ENCODE assay signal across 10 cellular contexts in the genomic region with DNA sequence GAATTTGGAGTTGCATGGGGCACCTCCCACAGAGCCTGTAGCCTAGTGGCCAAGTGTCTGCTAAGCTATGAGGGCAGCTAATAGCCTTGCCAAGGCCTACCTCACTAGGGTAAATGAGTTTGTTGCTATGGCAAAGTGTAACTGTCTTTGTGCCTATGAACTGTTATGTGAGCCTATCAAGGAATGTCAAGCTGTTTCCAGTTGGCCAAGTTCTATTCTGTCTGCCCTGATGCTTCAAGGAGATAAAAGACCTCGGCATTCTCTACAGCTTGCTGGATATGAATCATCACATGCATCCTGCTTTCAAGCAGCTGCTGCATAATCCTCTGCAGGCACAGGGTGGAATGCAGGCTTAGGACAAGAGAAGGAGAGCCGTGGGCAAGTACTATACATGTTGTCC.
DNase-seq lines count a peak whose midpoint lies in the region; ATAC-seq and TF ChIP-seq lines count a peak whose summit lies in the region.
"Had no signal": no experiment of that assay in that cellular context is flagged by ENCODE, and none has a peak within 500 bp of the region (broad histone marks: within the 10 kb centered on the region; RNA-seq: fewer than 3 reads in every experiment).

No MANE protein-coding gene starts in this region.

- no peaks in the 10 kb centered on the region for H3K27me3 ChIP-seq in smooth muscle cell (ENCODE audit: low read depth)
- H3K27me3 ChIP-seq: adrenal gland, BLaER1 had no signal

- H3K4me1 ChIP-seq in smooth muscle cell (ENCODE audit: low read depth): peaks cover under 1% of the 10 kb centered on the region
- no peaks in the 10 kb centered on the region for H3K4me1 ChIP-seq in OCI-LY7 (ENCODE audit: insufficient read depth, low read length, poor library complexity, severe bottlenecking)
- H3K4me1 ChIP-seq: adrenal gland, BLaER1 had no signal

- POLR2A ChIA-PET in OCI-LY7 (lab: Charles Lee): no interaction called here

- H3F3A ChIP-seq in smooth muscle cell (ENCODE audit: low read depth): peaks cover 4% of the 10 kb centered on the region

- H3K4me3 ChIP-seq in smooth muscle cell: no peak overlapping the region
- no peak overlapping the region for H3K4me3 ChIP-seq in OCI-LY7 (ENCODE audit: low read depth, low read length, poor library complexity, severe bottlenecking)
- H3K4me3 ChIP-seq: adrenal gland, BLaER1 had no signal

- H3K9ac ChIP-seq in smooth muscle cell (ENCODE audit: low read depth): no peak overlapping the region
- H3K9ac ChIP-seq: BLaER1 had no signal

- H3K36me3 ChIP-seq in smooth muscle cell (ENCODE audit: low read depth): no peaks in the 10 kb centered on the region
- H3K36me3 ChIP-seq in OCI-LY7 (ENCODE audit: insufficient read depth, low read length): no peaks in the 10 kb centered on the region
- H3K36me3 ChIP-seq: adrenal gland, BLaER1 had no signal

- no peaks in the 10 kb centered on the region for H3K79me2 ChIP-seq in smooth muscle cell (ENCODE audit: low read depth)
- no peaks in the 10 kb centered on the region for H3K79me2 ChIP-seq in OCI-LY7 (ENCODE audit: insufficient read depth, low read depth, low read length)

- no peak overlapping the region for H2AFZ ChIP-seq in smooth muscle cell (ENCODE audit: low read depth)
- no peak overlapping the region for H2AFZ ChIP-seq in OCI-LY7 (ENCODE audit: low read length)

- H4K20me1 ChIP-seq in smooth muscle cell (ENCODE audit: low read depth) (no peaks in the 10 kb centered on the region), OCI-LY7 (ENCODE audit: insufficient read depth, low read length) (no peaks in the 10 kb centered on the region)
- H4K20me1 ChIP-seq: BLaER1 had no signal

- WGBS in smooth muscle cell (ENCODE audit: low lambda C conversion rate): 0% methylated on average over 2 of the region's 2 CpGs

- H3K27ac ChIP-seq in smooth muscle cell (ENCODE audit: low read depth) (peak overlapping the region; percentile 68), OCI-LY7 (ENCODE audit: low read depth, low read length, poor library complexity, severe bottlenecking) (no peak overlapping the region)
- H3K27ac ChIP-seq: adrenal gland, BLaER1 had no signal

- ATAC-seq in SK-N-SH treated with all-trans-retinoic acid at 6 μM for 48 hours: peak; percentile 98

- TF ChIP-seq CTCF in smooth muscle cell (IDR thresholded peaks at IDR 0.05; ENCODE audit: borderline replicate concordance, insufficient read depth, poor library complexity, severe bottlenecking): no peak
- no peak for TF ChIP-seq CTCF in OCI-LY7 (conservative IDR thresholded peaks at IDR 0.05; ENCODE audit: low read length)

- peak; percentile 51 for DNase-seq in SIG-M5 treated with dmso at 0.1 percent for 504 hours (lab: John Stamatoyannopoulos, UW; ENCODE audit: unreplicated experiment)
- DNase-seq in SIG-M5 (lab: John Stamatoyannopoulos, UW): no peak
- DNase-seq in foreskin melanocyte: peak; percentile 61
- DNase-seq in smooth muscle cell (lab: John Stamatoyannopoulos, UW; ENCODE audit: unreplicated experiment): no peak
- DNase-seq in activated CD4-positive, alpha-beta T cell treated with anti-CD3 and anti-CD28 coated beads, Interleukin-2, amount 50 U/mL, for 1 hour: no peak
- no peak for DNase-seq in OCI-LY7 (ENCODE audit: low spot score)
- no peak for DNase-seq in activated effector memory CD4-positive, alpha-beta T cell treated with Interleukin-2 at 50 U/mL for 16 hours

- H3K9me2 ChIP-seq in OCI-LY7 (ENCODE audit: insufficient read depth, low read length): no peaks in the 10 kb centered on the region

- H3K9me3 ChIP-seq in smooth muscle cell (replicated peaks; ENCODE audit: low read depth) (no peaks in the 10 kb centered on the region), OCI-LY7 (ENCODE audit: low read length) (no peaks in the 10 kb centered on the region)
- H3K9me3 ChIP-seq: adrenal gland, BLaER1 had no signal

- intact Hi-C loops in OCI-LY7 (cut with micrococcal nuclease; ENCODE audit: unreplicated experiment): no loop called here

- peak overlapping the region; percentile 58 for H3K4me2 ChIP-seq in smooth muscle cell
- no peak overlapping the region for H3K4me2 ChIP-seq in OCI-LY7 (ENCODE audit: low read length)
- H3K4me2 ChIP-seq: BLaER1 had no signal

- CTCF ChIA-PET in OCI-LY7 (lab: Charles Lee; ENCODE audit: unreplicated experiment): no interaction called here

- BruUV-seq in OCI-LY7 (replicated peaks; lab: Mats Ljungman, UMichigan): no TSS peak

TF ChIP-seq in SK-N-SH treated with all-trans-retinoic acid at 6 μM for 48 hours, 23 proteins besides CTCF, POLR2A, EP300 and RAD21:
- peak; percentile 58 for TF ChIP-seq ISL1 (CRISPR knock-in tag; IDR thresholded peaks at IDR 0.05)
- no peak for TF ChIP-seq PPARA (CRISPR knock-in tag; IDR thresholded peaks at IDR 0.05; ENCODE audit: borderline replicate concordance)
- TF ChIP-seq, protein P1, sequence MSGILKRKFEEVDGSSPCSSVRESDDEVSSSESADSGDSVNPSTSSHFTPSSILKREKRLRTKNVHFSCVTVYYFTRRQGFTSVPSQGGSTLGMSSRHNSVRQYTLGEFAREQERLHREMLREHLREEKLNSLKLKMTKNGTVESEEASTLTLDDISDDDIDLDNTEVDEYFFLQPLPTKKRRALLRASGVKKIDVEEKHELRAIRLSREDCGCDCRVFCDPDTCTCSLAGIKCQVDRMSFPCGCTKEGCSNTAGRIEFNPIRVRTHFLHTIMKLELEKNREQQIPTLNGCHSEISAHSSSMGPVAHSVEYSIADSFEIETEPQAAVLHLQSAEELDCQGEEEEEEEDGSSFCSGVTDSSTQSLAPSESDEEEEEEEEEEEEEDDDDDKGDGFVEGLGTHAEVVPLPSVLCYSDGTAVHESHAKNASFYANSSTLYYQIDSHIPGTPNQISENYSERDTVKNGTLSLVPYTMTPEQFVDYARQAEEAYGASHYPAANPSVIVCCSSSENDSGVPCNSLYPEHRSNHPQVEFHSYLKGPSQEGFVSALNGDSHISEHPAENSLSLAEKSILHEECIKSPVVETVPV (CRISPR knock-in tag; IDR thresholded peaks at IDR 0.05): no peak

Comparison
In these comparisons a context has a peak if more than half of its experiments do, and no peak if none do; other contexts are left out.
1. DNase-seq: peak in SIG-M5 treated with dmso at 0.1 percent for 504 hours (single experiment) and foreskin melanocyte (single experiment); none in SIG-M5 (single experiment), smooth muscle cell (single experiment), activated CD4-positive, alpha-beta T cell treated with anti-CD3 and anti-CD28 coated beads, Interleukin-2, amount 50 U/mL, for 1 hour (single experiment), OCI-LY7 (single experiment) and activated effector memory CD4-positive, alpha-beta T cell treated with Interleukin-2 at 50 U/mL for 16 hours (single experiment).